ENCODE assay signal across 8 cellular contexts in genomic region chr2:238287702-238288649, GRCh38. TPM values are rescaled to one million over a fixed set of nuclear protein-coding genes. Genes with fewer than 3 reads are reported as not detected.
A peak's percentile ranks its signal among the peaks of the same experiment; 100 is the strongest.
DNase-seq lines count a peak whose midpoint lies in the region; ATAC-seq, FAIRE-seq and TF ChIP-seq lines count a peak whose summit lies in the region.

A gene with protein sequence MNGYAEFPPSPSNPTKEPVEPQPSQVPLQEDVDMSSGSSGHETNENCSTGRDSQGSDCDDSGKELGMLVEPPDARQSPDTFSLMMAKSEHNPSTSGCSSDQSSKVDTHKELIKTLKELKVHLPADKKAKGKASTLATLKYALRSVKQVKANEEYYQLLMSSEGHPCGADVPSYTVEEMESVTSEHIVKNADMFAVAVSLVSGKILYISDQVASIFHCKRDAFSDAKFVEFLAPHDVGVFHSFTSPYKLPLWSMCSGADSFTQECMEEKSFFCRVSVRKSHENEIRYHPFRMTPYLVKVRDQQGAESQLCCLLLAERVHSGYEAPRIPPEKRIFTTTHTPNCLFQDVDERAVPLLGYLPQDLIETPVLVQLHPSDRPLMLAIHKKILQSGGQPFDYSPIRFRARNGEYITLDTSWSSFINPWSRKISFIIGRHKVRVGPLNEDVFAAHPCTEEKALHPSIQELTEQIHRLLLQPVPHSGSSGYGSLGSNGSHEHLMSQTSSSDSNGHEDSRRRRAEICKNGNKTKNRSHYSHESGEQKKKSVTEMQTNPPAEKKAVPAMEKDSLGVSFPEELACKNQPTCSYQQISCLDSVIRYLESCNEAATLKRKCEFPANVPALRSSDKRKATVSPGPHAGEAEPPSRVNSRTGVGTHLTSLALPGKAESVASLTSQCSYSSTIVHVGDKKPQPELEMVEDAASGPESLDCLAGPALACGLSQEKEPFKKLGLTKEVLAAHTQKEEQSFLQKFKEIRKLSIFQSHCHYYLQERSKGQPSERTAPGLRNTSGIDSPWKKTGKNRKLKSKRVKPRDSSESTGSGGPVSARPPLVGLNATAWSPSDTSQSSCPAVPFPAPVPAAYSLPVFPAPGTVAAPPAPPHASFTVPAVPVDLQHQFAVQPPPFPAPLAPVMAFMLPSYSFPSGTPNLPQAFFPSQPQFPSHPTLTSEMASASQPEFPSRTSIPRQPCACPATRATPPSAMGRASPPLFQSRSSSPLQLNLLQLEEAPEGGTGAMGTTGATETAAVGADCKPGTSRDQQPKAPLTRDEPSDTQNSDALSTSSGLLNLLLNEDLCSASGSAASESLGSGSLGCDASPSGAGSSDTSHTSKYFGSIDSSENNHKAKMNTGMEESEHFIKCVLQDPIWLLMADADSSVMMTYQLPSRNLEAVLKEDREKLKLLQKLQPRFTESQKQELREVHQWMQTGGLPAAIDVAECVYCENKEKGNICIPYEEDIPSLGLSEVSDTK (N-terminal part only) (minus strand): TSS chr2:238288610. CDS start chr2:238277936, 10,674 bp downstream.

- peak within 1 kb of the TSS; percentile 79 for H3K9ac ChIP-seq in GM12878 (ENCODE audit: control insufficient read depth, insufficient read depth, low read length)

- no peaks in the 10 kb centered on the region; the same call in 1 of the 2 replicates for H3F3A ChIP-seq in DOHH2 (ENCODE audit: control insufficient read depth, insufficient read depth)

- SMC1A ChIA-PET in GM12878 (lab: Charles Lee; ENCODE audit: uncharacterized antibody, unreplicated experiment), result interaction anchor here (1.0 to 1.6 kb wide), 2 partner anchors 24 to 27 kb away, joined by 3 to 4 read pairs; no protein-coding TSS in a partner anchor

- H3K79me2 ChIP-seq in DOHH2 (ENCODE audit: control insufficient read depth, low read length) (peaks cover 53% of the 10 kb centered on the region), GM12878 (ENCODE audit: control insufficient read depth, insufficient read depth, low read length) (peaks cover 36% of the 10 kb centered on the region)

- H3K4me1 ChIP-seq in DOHH2 (ENCODE audit: control insufficient read depth, low read length) (peaks cover 32% of the 10 kb centered on the region), GM12878 (ENCODE audit: control insufficient read depth, insufficient read depth, low read length) (peaks cover 15% of the 10 kb centered on the region)

- no peaks in the 10 kb centered on the region for H3K27me3 ChIP-seq in DOHH2 (ENCODE audit: control insufficient read depth, low read length)
- no peaks in the 10 kb centered on the region for H3K27me3 ChIP-seq in HL-60 (ENCODE audit: insufficient read depth, poor library complexity, severe bottlenecking)
- no peaks in the 10 kb centered on the region for H3K27me3 ChIP-seq in GM12878 (replicated peaks in 1 of 2; ENCODE audit: control insufficient read depth in 2 of 2, insufficient read depth in 2 of 2, low read length in 1 of 2)

- TF ChIP-seq RAD21 in GM12878 (IDR thresholded peaks at IDR 0.05; ENCODE audit: insufficient read depth, low read depth, low read length), result 0 out of 2 replicates have a peak, but pooled peaks have one; percentile 12

- intact Hi-C loops in GM12878 (cut with micrococcal nuclease; ENCODE audit: unreplicated experiment), result no loop called here

- no peak for FAIRE-seq in GM12878 (lab: Jason Lieb, UNC)

- POLR2A ChIA-PET in GM12878 (lab: Charles Lee), result interaction anchor here (1.1 kb wide), 1 partner anchor 83 kb away, joined by 3 read pairs; no protein-coding TSS in a partner anchor

- peak; percentile 35 for TF ChIP-seq CTCF in DOHH2 (IDR thresholded peaks at IDR 0.05; ENCODE audit: low read depth, low read length, poor library complexity, severe bottlenecking)
- no peak for TF ChIP-seq CTCF in HL-60 (IDR thresholded peaks at IDR 0.05; ENCODE audit: insufficient read depth, low read length)
- TF ChIP-seq CTCF in GM12878 (IDR thresholded peaks at IDR 0.05 in 2 of 3, conservative IDR thresholded peaks at IDR 0.05 in 1 of 3; ENCODE audit: control insufficient read depth in 2 of 3, extremely low read depth in 1 of 3, insufficient read depth in 1 of 3, low read depth in 3 of 3, low read length in 3 of 3), result peak in 2 of 3 experiments; percentile 21 to 29; a peak in 2 of 6 replicates
- TF ChIP-seq CTCF in retinal pigment epithelial cell (conservative IDR thresholded peaks at IDR 0.05; ENCODE audit: low read depth, low read length), result peak; percentile 29

- H3K4me2 ChIP-seq in DOHH2 (ENCODE audit: low read length) (peak within 1 kb of the TSS; percentile 94), GM12878 (ENCODE audit: control insufficient read depth, insufficient read depth) (peak within 1 kb of the TSS; percentile 95)

- no peak for TF ChIP-seq EP300 in GM12878 (IDR thresholded peaks at IDR 0.05; ENCODE audit: borderline replicate concordance in 1 of 2, control insufficient read depth in 1 of 2, low read depth in 2 of 2, low read length in 2 of 2)

- no TSS peak for BruUV-seq in GM12878 (replicated peaks; lab: Mats Ljungman, UMichigan)

- H3K4me3 ChIP-seq in DOHH2 (ENCODE audit: low read length), result peak within 1 kb of the TSS; percentile 92
- H3K4me3 ChIP-seq in HL-60 (replicated peaks; ENCODE audit: insufficient read depth, low read length), result peak within 1 kb of the TSS; percentile 94
- peak within 1 kb of the TSS; percentile 98 for H3K4me3 ChIP-seq in GM12878
- H3K4me3 ChIP-seq in iPS-11a (ENCODE audit: low read depth, low read length), result peak within 1 kb of the TSS; percentile 79
- peak within 1 kb of the TSS; percentile 69 for H3K4me3 ChIP-seq in retinal pigment epithelial cell (ENCODE audit: low read length)

- peaks cover 5% of the 10 kb centered on the region; the same call in 1 of the 2 replicates for H4K20me1 ChIP-seq in DOHH2 (ENCODE audit: control insufficient read depth, insufficient read depth, low read depth, low read length)
- no peaks in the 10 kb centered on the region; the same call in 1 of the 2 replicates for H4K20me1 ChIP-seq in GM12878 (ENCODE audit: control insufficient read depth, insufficient read depth)

- TF ChIP-seq POLR2A in GM12878 (IDR thresholded peaks at IDR 0.05; ENCODE audit: low read depth, low read length), result no peak

- WGBS in GM12878 (ENCODE audit: insufficient coverage, insufficient replicate concordance, low lambda C conversion rate, missing lambda C conversion rate), result 2% methylated on average over 44 of the region's 65 CpGs

- in situ Hi-C loops in GM12878 (cut with MboI), result no loop called here

- H3K27ac ChIP-seq in DOHH2 (ENCODE audit: low read depth, low read length), result peak within 1 kb of the TSS; percentile 40
- peak within 1 kb of the TSS; percentile 91 for H3K27ac ChIP-seq in HL-60 (replicated peaks)
- peak within 1 kb of the TSS; percentile 79 for H3K27ac ChIP-seq in GM12878 (ENCODE audit: control insufficient read depth, insufficient read depth)

- no peaks in the 10 kb centered on the region for H3K9me2 ChIP-seq in DOHH2 (replicated peaks; ENCODE audit: control insufficient read depth, low read length)

- H2AFZ ChIP-seq in GM12878 (ENCODE audit: control insufficient read depth, low read depth, low read length), result peak within 1 kb of the TSS; percentile 90

- H3K36me3 ChIP-seq in DOHH2 (ENCODE audit: control insufficient read depth, low read length) (0 out of 2 replicates have a peak, but pooled peaks cover 4% of the 10 kb centered on the region), GM12878 (ENCODE audit: control insufficient read depth in 2 of 2, insufficient read depth in 2 of 2, low read length in 1 of 2) (no peaks in the 10 kb centered on the region; a peak in 1 of 4 replicates)

- ATAC-seq in GM19463 (IDR thresholded peaks at IDR 0.05; ENCODE audit: unreplicated experiment) (peak; percentile 27), GM12878 (peak; percentile 37)

- peak; percentile 63 to 75 for DNase-seq in HL-60 (ENCODE audit: low read depth in 1 of 2, low spot score in 1 of 2)
- DNase-seq in SKM-1 (lab: John Stamatoyannopoulos, UW; ENCODE audit: unreplicated experiment), result peak; percentile 43
- DNase-seq in GM12878 (ENCODE audit: low read depth, low spot score), result no peak
- DNase-seq in retinal pigment epithelial cell (ENCODE audit: low read depth), result peak; percentile 30
- no peak for DNase-seq in epidermal melanocyte (ENCODE audit: insufficient read length, low spot score)

- H3K9me3 ChIP-seq in DOHH2 (ENCODE audit: control insufficient read depth, insufficient read depth, low read length) (no peaks in the 10 kb centered on the region), GM12878 (replicated peaks; ENCODE audit: control insufficient read depth, insufficient read depth, low read length) (no peaks in the 10 kb centered on the region)

- RAD21 ChIA-PET in GM12878 (lab: Charles Lee; ENCODE audit: unreplicated experiment), result interaction anchor here (0.5 kb wide), 1 partner anchor 18 kb away, joined by 3 read pairs; no protein-coding TSS in a partner anchor

- CTCF ChIA-PET in GM12878 (lab: Yijun Ruan, JAX), result interaction anchor here (1.0 to 5.0 kb wide), 2 partner anchors 9 to 24 kb away, joined by 4 to 27 read pairs; no protein-coding TSS in a partner anchor

RNA-seq across cellular contexts. Expression of the gene that starts here (rescaled TPM):
- 42.5 and 46.3 TPM in 2 replicates for total RNA-seq in GM12878 (2013; cell fraction: nucleolus; rRNA removed)
- total RNA-seq in GM12878 (2014; rRNA removed), result 6.4 and 8.7 TPM in 2 replicates
- total RNA-seq in GM12878 (2014; rRNA removed; fragmentation: Illumina TruSeq; extraction: Trizol), result 4.1 and 4.5 TPM in 2 replicates
- 11.1 and 15.1 TPM in 2 replicates for total RNA-seq in GM12878 (2021)
- 2.2 TPM for polyA plus RNA-seq in GM12878 (2011; ENCODE audit: low read depth)
- polyA plus RNA-seq in GM12878 (2011; rRNA removed), result 2.9 and 4.7 TPM in 2 replicates
- 3.8 and 5.4 TPM in 2 replicates for polyA plus RNA-seq in GM12878 (2011; cell fraction: cytosol; rRNA removed)
- polyA plus RNA-seq in GM12878 (2011; cell fraction: nucleus; rRNA removed), result 10.0 and 15.3 TPM in 2 replicates
- polyA plus RNA-seq in GM12878 (2012), result 3.7 and 4.1 TPM in 2 replicates
- 3.8 and 4.9 TPM in 2 replicates for polyA plus RNA-seq in GM12878 (2014; fragmentation: Illumina TruSeq; extraction: Trizol)
- polyA plus RNA-seq in GM12878 (2014; fragmentation: Nextera tagmentation; extraction: Ambion mirVana), result 1 to 10 TPM; 1.5 to 2.6 TPM
- 4.2 and 5.7 TPM in 2 replicates for polyA plus RNA-seq in GM12878 (2014; rRNA removed)
- 1 to 10 TPM; 4.4 to 5.5 TPM for polyA plus RNA-seq in GM12878 (2016; fragmentation: Nextera tagmentation; extraction: Ambion mirVana)
- 15.0 and 20.9 TPM in 2 replicates for polyA minus RNA-seq in GM12878 (2011; rRNA and poly(A)+ RNA removed)
- 6.5 and 8.2 TPM in 2 replicates for polyA minus RNA-seq in GM12878 (2011; cell fraction: cytosol; rRNA and poly(A)+ RNA removed)
- 15.1 and 29.6 TPM in 2 replicates for polyA minus RNA-seq in GM12878 (2011; cell fraction: nucleus; rRNA and poly(A)+ RNA removed)

Comparison
In these comparisons a context has a peak if more than half of its experiments do, and no peak if none do; other contexts are left out.
1. H3K27ac ChIP-seq: peak in every context shown above with its lines; median percentile 91 in HL-60; 79 in GM12878; 40 in DOHH2.
2. DNase-seq: peak in HL-60 (2 of 2), SKM-1 (single experiment) and retinal pigment epithelial cell (single experiment); none in GM12878 (single experiment) and epidermal melanocyte (single experiment).
3. Peak in every context shown above with its lines, with median percentiles within 50 percentile points of each other: H3K4me3 ChIP-seq.